In the genomic region with DNA sequence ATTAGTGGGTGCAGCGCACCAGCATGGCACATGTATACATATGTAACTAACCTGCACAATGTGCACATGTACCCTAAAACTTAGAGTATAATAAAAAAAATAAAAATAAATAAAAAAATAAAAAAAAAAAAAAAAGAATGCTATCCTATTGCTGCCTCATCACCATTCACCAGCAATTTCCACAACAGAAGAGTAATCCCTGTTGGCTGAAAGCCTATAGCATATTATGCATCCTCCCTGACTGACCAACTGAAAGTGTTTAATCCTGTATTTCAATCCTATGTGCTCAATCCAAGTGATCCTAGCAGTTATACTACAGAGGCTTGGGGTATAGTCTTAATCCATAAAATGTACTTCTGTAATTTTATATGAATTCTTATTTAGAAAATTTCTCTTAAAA, we compare ENCODE assay signal across 31 cellular contexts. TPM values are rescaled to one million over a fixed set of nuclear protein-coding genes. Genes with fewer than 3 reads are reported as not detected.
DNase-seq lines count a peak whose midpoint lies in the region; ATAC-seq and TF ChIP-seq lines count a peak whose summit lies in the region.
"Had no signal": no experiment of that assay in that cellular context is flagged by ENCODE, and none has a peak within 500 bp of the region (broad histone marks: within the 10 kb centered on the region; RNA-seq: fewer than 3 reads in every experiment).

No MANE protein-coding gene starts in this region.

- POLR2A ChIA-PET in A673 (lab: Charles Lee; ENCODE audit: low non-redundant PET), result no interaction called here

- DNase-seq in A673 (ENCODE audit: low spot score), result peak; percentile 48
- no peak for DNase-seq in Karpas-422
- no peak for DNase-seq in dorsolateral prefrontal cortex
- DNase-seq in SHP77 treated with DMSO at 0.1 percent for 48 hours (lab: John Stamatoyannopoulos, UW), result no peak
- DNase-seq in osteoblast (ENCODE audit: insufficient read length, low spot score, missing footprints), result no peak
- DNase-seq: activated CD4-positive, alpha-beta T cell treated with anti-CD3 and anti-CD28 coated beads for 4 hours; activated effector memory CD4-positive, alpha-beta T cell treated with Interleukin-2 at 50 U/mL for 16 hours; activated naive CD8-positive, alpha-beta T cell treated with anti-CD3 and anti-CD28 coated beads, Interleukin-2, amount 10 ng/mL, durations not matched to agents 7 days and 5 days; activated T-cell treated with anti-CD3 and anti-CD28 coated beads for 4 hours; AML-193; cerebellar nuclear complex; head of caudate nucleus; Kasumi-1; kidney glomerular epithelial cell; mammary epithelial cell; MV-4-11; NCI-H146; NCI-H510A; NK-92 treated with Interleukin-12 subunit alpha and Interleukin-12 subunit beta, amount 100 ng/mL, for 24 hours; PC-9; psoas muscle; SHP77; sigmoid colon; stimulated activated CD4-positive, alpha-beta T cell treated with anti-CD3 and anti-CD28 coated beads, Interleukin-4, amount 100 ng/mL, for 4 hours; stimulated activated naive CD4-positive, alpha-beta T cell had no signal

- H3K27ac ChIP-seq in A673 (ENCODE audit: low read depth, low read length, poor library complexity, severe bottlenecking), result no peak overlapping the region
- peak overlapping the region; percentile 90 for H3K27ac ChIP-seq in Karpas-422 (ENCODE audit: low read length)
- H3K27ac ChIP-seq in dorsolateral prefrontal cortex, result peak overlapping the region in 58 of 59 donors; percentile 16 to 99 (median 92)
- peak overlapping the region; percentile 3 for H3K27ac ChIP-seq in muscle layer of colon (ENCODE audit: low read depth, low read length)
- no peak overlapping the region for H3K27ac ChIP-seq in osteoblast (ENCODE audit: low read depth, low read length)
- H3K27ac ChIP-seq: PC-9, psoas muscle, thoracic aorta had no signal

- intact Hi-C loops in A673 (cut with micrococcal nuclease; ENCODE audit: unreplicated experiment) (no loop called here), dorsolateral prefrontal cortex (cut with DNase I) (no loop called here)

- H3K4me1 ChIP-seq in A673 (ENCODE audit: insufficient read depth, low read length, poor library complexity, severe bottlenecking) (peaks cover 65% of the 10 kb centered on the region), Karpas-422 (ENCODE audit: low read length) (peaks cover 55% of the 10 kb centered on the region), muscle layer of colon (ENCODE audit: insufficient read depth, low read length) (peaks cover 54% of the 10 kb centered on the region), osteoblast (ENCODE audit: insufficient read depth, low read length) (peaks cover 16% of the 10 kb centered on the region)

- CTCF ChIA-PET in A673 (lab: Charles Lee), result no interaction called here

- ATAC-seq in HG03139 (IDR thresholded peaks at IDR 0.05; ENCODE audit: unreplicated experiment) (no peak), GM19452 (IDR thresholded peaks at IDR 0.05; ENCODE audit: unreplicated experiment) (no peak)
- ATAC-seq: psoas muscle had no signal

- no peaks in the 10 kb centered on the region for H3K9me3 ChIP-seq in A673 (ENCODE audit: low read depth, low read length, poor library complexity, severe bottlenecking)
- H3K9me3 ChIP-seq in Karpas-422 (ENCODE audit: low read length), result no peaks in the 10 kb centered on the region
- H3K9me3 ChIP-seq in muscle layer of colon (ENCODE audit: low read length), result no peaks in the 10 kb centered on the region
- H3K9me3 ChIP-seq in osteoblast (ENCODE audit: low read depth, low read length), result no peaks in the 10 kb centered on the region
- H3K9me3 ChIP-seq: HAP-1, neutrophil, psoas muscle, sigmoid colon, thoracic aorta had no signal

- H3K79me2 ChIP-seq in Karpas-422 (ENCODE audit: low read length), result peaks cover 98% of the 10 kb centered on the region
- H3K79me2 ChIP-seq in osteoblast (ENCODE audit: insufficient read depth, low read length), result peaks cover 94% of the 10 kb centered on the region

- no peak overlapping the region for H3K9ac ChIP-seq in Karpas-422 (ENCODE audit: low read length)
- no peak overlapping the region for H3K9ac ChIP-seq in muscle layer of colon (ENCODE audit: low read length)

- H3K4me3 ChIP-seq in A673 (ENCODE audit: low read depth, low read length, poor library complexity, severe bottlenecking) (no peak overlapping the region), Karpas-422 (ENCODE audit: low read length) (no peak overlapping the region), dorsolateral prefrontal cortex (peak overlapping the region in 2 of 59 donors; percentile 9 to 44), muscle layer of colon (ENCODE audit: low read depth in 1 of 2, low read length in 2 of 2) (no peak overlapping the region), osteoblast (ENCODE audit: insufficient read depth, low read length) (no peak overlapping the region)
- H3K4me3 ChIP-seq: HAP-1, PC-9, psoas muscle, sigmoid colon, thoracic aorta had no signal

- no peaks in the 10 kb centered on the region for H3K9me2 ChIP-seq in Karpas-422 (replicated peaks; ENCODE audit: insufficient read depth, low read length)

- TF ChIP-seq CTCF in A673 (conservative IDR thresholded peaks at IDR 0.05; ENCODE audit: low read depth, low read length) (no peak), dorsolateral prefrontal cortex (IDR thresholded peaks at IDR 0.05 in 54 of 56, conservative IDR thresholded peaks at IDR 0.05 in 2 of 56; ENCODE audit: low read depth in 1 of 56, partially characterized antibody in 56 of 56) (no peak), osteoblast (IDR thresholded peaks at IDR 0.05; ENCODE audit: extremely low read depth, low read depth, low read length) (no peak)

- H3K4me2 ChIP-seq in Karpas-422 (ENCODE audit: low read depth, low read length, poor library complexity, severe bottlenecking) (no peak overlapping the region), osteoblast (ENCODE audit: insufficient read depth, low read length) (no peak overlapping the region)
- H3K4me2 ChIP-seq: PC-9 had no signal

- H2AFZ ChIP-seq in Karpas-422 (ENCODE audit: low read length), result no peak overlapping the region
- no peak overlapping the region for H2AFZ ChIP-seq in osteoblast (ENCODE audit: low read length)
- H2AFZ ChIP-seq: PC-9 had no signal

- BruUV-seq in A673 (replicated peaks; lab: Mats Ljungman, UMichigan), result no TSS peak

- H3K36me3 ChIP-seq in A673 (ENCODE audit: insufficient read depth, low read length, poor library complexity, severe bottlenecking) (no peaks in the 10 kb centered on the region), Karpas-422 (ENCODE audit: insufficient read depth, low read length) (peaks cover 25% of the 10 kb centered on the region), muscle layer of colon (ENCODE audit: insufficient read depth, low read length) (no peaks in the 10 kb centered on the region), osteoblast (ENCODE audit: insufficient read depth, low read length) (no peaks in the 10 kb centered on the region)
- H3K36me3 ChIP-seq: HAP-1, neutrophil, sigmoid colon, thoracic aorta had no signal

- no peaks in the 10 kb centered on the region for H3K27me3 ChIP-seq in A673 (replicated peaks; ENCODE audit: insufficient read depth, low read depth, low read length, poor library complexity)
- no peaks in the 10 kb centered on the region for H3K27me3 ChIP-seq in Karpas-422 (ENCODE audit: low read length)
- H3K27me3 ChIP-seq in dorsolateral prefrontal cortex, result no peaks in the 10 kb centered on the region
- no peaks in the 10 kb centered on the region for H3K27me3 ChIP-seq in muscle layer of colon (ENCODE audit: control insufficient read depth in 1 of 2, insufficient read depth in 2 of 2, low read length in 2 of 2)
- no peaks in the 10 kb centered on the region for H3K27me3 ChIP-seq in osteoblast (ENCODE audit: insufficient read depth, low read length)
- H3K27me3 ChIP-seq: neutrophil, sigmoid colon had no signal

- H4K20me1 ChIP-seq in Karpas-422 (ENCODE audit: insufficient read depth, low read depth, low read length) (peaks cover 8% of the 10 kb centered on the region; the same call in 1 of the 2 replicates), osteoblast (ENCODE audit: insufficient read depth, low read length) (peaks cover 45% of the 10 kb centered on the region)

RNA-seq across cellular contexts. Expression of gene DICER1, which starts 18.5 kb away (rescaled TPM):
- 57.1 and 62.6 TPM in 2 replicates for total RNA-seq in A673 (2021)
- 117 and 314 TPM in 2 replicates for total RNA-seq in Karpas-422 (2014; rRNA removed; shearing (Covaris generic); ENCODE audit: low replicate concordance)
- 100 to 1,000 TPM in 25 of 120 experiments, 10 to 100 TPM in 95; 58.4 to 196 (median 82.9) TPM for total RNA-seq in dorsolateral prefrontal cortex
- total RNA-seq in osteoblast, result 53.6 and 55.7 TPM in 2 replicates

Comparison
In these comparisons a context has a peak if more than half of its experiments do, and no peak if none do; other contexts are left out.
1. H3K27ac ChIP-seq: peak in Karpas-422 (single experiment), dorsolateral prefrontal cortex (58 of 59) and muscle layer of colon (single experiment); none in A673 (single experiment) and osteoblast (single experiment).